ENCODE assay signal across 6 cellular contexts in the genomic region with DNA sequence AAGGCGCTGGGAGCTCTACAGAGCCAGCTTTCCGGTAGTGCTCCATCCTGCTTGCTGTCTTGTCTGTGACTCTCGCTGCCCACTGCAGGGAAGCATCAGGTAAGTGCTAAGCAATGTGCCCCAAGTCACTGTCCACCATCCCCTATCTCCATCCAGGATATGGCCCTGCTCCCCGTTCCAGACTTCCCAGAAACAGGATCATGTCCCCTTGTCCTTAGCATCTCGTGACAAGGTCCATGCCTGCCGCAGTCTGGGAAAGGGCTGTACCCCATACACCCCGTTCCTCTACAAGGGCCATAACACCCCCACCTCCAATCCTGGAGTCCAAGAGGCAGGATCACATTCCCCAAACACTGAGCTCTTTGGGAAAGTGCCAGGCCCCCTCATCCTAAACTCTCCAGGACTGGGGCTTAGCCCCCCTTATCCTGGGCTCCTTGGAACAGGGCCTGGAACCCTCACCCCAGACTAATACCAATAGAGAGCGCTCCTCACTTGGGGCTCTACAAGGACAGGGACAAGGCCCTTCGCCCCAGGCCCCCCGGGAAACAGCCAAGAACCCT. TPM values are rescaled to one million over a fixed set of nuclear protein-coding genes. Genes with fewer than 3 reads are reported as not detected.
A peak's percentile ranks its signal among the peaks of the same experiment; 100 is the strongest.
DNase-seq lines count a peak whose midpoint lies in the region; TF ChIP-seq lines count a peak whose summit lies in the region.

No MANE protein-coding gene starts in this region.

- peak overlapping the region; percentile 93 for H3K4me3 Mint-ChIP-seq in HFFc6

- DNase-seq in HFFc6: no peak
- DNase-seq in NCI-H187 treated with DMSO at 0.1 percent for 48 hours (lab: John Stamatoyannopoulos, UW): no peak
- DNase-seq in NCI-H1694 (lab: John Stamatoyannopoulos, UW): no peak
- no peak for DNase-seq in COLO668 (lab: John Stamatoyannopoulos, UW; ENCODE audit: unreplicated experiment)

- no peaks in the 10 kb centered on the region for H3K9me3 ChIP-seq in muscle layer of colon (ENCODE audit: low read length)

- no peaks in the 10 kb centered on the region for H3K9me3 Mint-ChIP-seq in HFFc6

- peaks cover 24% of the 10 kb centered on the region for H3K36me3 ChIP-seq in muscle layer of colon (ENCODE audit: insufficient read depth, low read length)

- peak overlapping the region; percentile 70 to 76 for H3K4me3 ChIP-seq in muscle layer of colon (ENCODE audit: low read depth in 1 of 2, low read length in 2 of 2)

- H3K27me3 Mint-ChIP-seq in HFFc6 (ENCODE audit: insufficient read depth): no peaks in the 10 kb centered on the region

- TF ChIP-seq CTCF in HFFc6 (IDR thresholded peaks at IDR 0.05): no peak

- H3K4me1 Mint-ChIP-seq in HFFc6 (ENCODE audit: low read depth): peaks cover 18% of the 10 kb centered on the region

- H3K27ac Mint-ChIP-seq in HFFc6: peak overlapping the region; percentile 84

- H3K36me3 Mint-ChIP-seq in HFFc6 (ENCODE audit: low read depth): peaks cover 3% of the 10 kb centered on the region; the same call in 1 of the 2 replicates

- H3K4me1 ChIP-seq in muscle layer of colon (ENCODE audit: insufficient read depth, low read length): peaks cover 24% of the 10 kb centered on the region

- no peaks in the 10 kb centered on the region for H3K27me3 ChIP-seq in muscle layer of colon (ENCODE audit: control insufficient read depth in 1 of 2, insufficient read depth in 2 of 2, low read length in 2 of 2)

- peak overlapping the region; percentile 52 for H3K9ac ChIP-seq in muscle layer of colon (ENCODE audit: low read length)

- H3K27ac ChIP-seq in angular gyrus (ENCODE audit: low read depth, low read length): peak overlapping the region; percentile 91
- H3K27ac ChIP-seq in muscle layer of colon (ENCODE audit: low read depth, low read length): peak overlapping the region; percentile 88

RNA-seq across cellular contexts. Expression of gene RPP25L, which starts 0.6 kb away (rescaled TPM):
- total RNA-seq in HFFc6 (2021; fragmentation: NEBNext Ultra II Directional; extraction: Animal tissue kit (Norgen Biotek cat#: 25700)): 10 to 100 TPM; 16.1 to 22.0 (median 19.6) TPM

RNA-seq across cellular contexts. Expression of gene DCTN3, which starts 9.0 kb away (rescaled TPM):
- total RNA-seq in HFFc6 (2021; fragmentation: NEBNext Ultra II Directional; extraction: Animal tissue kit (Norgen Biotek cat#: 25700)): 100 to 1,000 TPM; 150 to 176 (median 161) TPM

RNA-seq across cellular contexts. Expression of gene ARID3C, which starts 17.5 kb away (rescaled TPM):
- under 1 TPM in 2 of 6 experiments, not detected in 4; 0.14 to 0.17 TPM for total RNA-seq in HFFc6 (2021; fragmentation: NEBNext Ultra II Directional; extraction: Animal tissue kit (Norgen Biotek cat#: 25700))

RNA-seq across cellular contexts. Expression of gene CNTFR, which starts 21.8 kb away (rescaled TPM):
- not detected for total RNA-seq in HFFc6 (2021; fragmentation: NEBNext Ultra II Directional; extraction: Animal tissue kit (Norgen Biotek cat#: 25700))

RNA-seq across cellular contexts. Expression of gene SIGMAR1, which starts 26.3 kb away (rescaled TPM):
- 100 to 1,000 TPM; 126 to 148 (median 138) TPM for total RNA-seq in HFFc6 (2021; fragmentation: NEBNext Ultra II Directional; extraction: Animal tissue kit (Norgen Biotek cat#: 25700))
